ENCODE assay signal across 8 cellular contexts in the genomic region with DNA sequence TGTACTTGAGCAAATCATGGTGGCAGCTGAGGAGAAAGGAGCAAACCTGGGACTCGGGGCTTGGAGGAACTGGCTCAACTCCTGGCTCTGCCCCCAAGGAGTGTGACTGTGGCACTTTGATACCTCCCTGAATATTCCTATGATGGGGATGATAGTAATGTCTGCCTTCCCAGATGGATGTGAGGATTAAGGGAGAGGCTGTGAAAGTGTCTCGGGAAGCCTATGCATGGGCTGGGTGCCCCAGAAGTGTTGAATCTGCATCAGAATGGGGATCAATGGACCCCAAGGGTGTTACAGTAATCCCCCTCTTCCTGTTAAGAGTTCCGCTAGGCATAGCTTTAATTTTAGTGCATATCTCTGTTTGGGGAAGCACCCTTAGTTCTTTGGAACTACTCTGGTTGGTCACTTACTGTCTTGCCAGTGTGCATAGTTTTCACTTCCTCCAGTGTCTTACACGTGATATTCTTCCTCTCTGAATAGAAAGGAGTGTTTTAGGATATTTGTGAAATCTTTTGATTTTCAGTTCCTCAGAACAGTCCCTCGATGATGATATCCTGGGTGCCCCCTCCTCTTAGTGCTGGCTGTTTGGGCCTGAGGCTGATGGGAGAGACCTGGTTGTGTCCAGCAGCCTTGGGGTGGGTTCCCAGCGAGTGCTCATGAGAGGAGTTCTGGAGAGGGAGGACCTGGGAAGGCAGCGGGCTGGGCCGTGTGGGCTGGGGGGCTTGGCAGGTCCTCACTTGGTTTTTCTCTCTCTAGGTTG.
DNase-seq lines count a peak whose midpoint lies in the region; ATAC-seq, FAIRE-seq and TF ChIP-seq lines count a peak whose summit lies in the region.

No MANE protein-coding gene starts in this region.

- H3K9me3 Mint-ChIP-seq in activated CD8-positive, alpha-beta T cell treated with anti-CD3 and anti-CD28 coated beads for 36 hours = no peaks in the 10 kb centered on the region

- TF ChIP-seq CTCF in activated CD8-positive, alpha-beta T cell treated with anti-CD3 and anti-CD28 coated beads for 36 hours (IDR thresholded peaks at IDR 0.05) = no peak

- H3K4me2 ChIP-seq in neuronal stem cell (ENCODE audit: insufficient read depth, low read length, poor library complexity, severe bottlenecking) = no peak overlapping the region

- no peak overlapping the region for H2BK120ac ChIP-seq in neuronal stem cell (ENCODE audit: low read depth, low read length)

- H3K4me1 Mint-ChIP-seq in activated CD8-positive, alpha-beta T cell treated with anti-CD3 and anti-CD28 coated beads for 36 hours (ENCODE audit: low read depth) = peaks cover 5% of the 10 kb centered on the region

- H4K8ac ChIP-seq in neuronal stem cell (ENCODE audit: low read depth, low read length) = no peak overlapping the region

- H4K91ac ChIP-seq in neuronal stem cell (ENCODE audit: low read depth, low read length, poor library complexity) = no peak overlapping the region

- no peak overlapping the region for H3K18ac ChIP-seq in neuronal stem cell (ENCODE audit: low read length)

- no peak overlapping the region for H2AFZ ChIP-seq in neuronal stem cell (ENCODE audit: low read length)

- H2BK12ac ChIP-seq in neuronal stem cell (ENCODE audit: low read length) = no peak overlapping the region

- H3K27ac ChIP-seq in neuronal stem cell (replicated peaks; ENCODE audit: low read length) = no peak overlapping the region

- H3K9ac ChIP-seq in neuronal stem cell (ENCODE audit: low read depth, low read length, poor library complexity) = no peak overlapping the region

- no CpG with 5 or more reads among the region's 8 CpGs for WGBS in neuronal stem cell (ENCODE audit: extremely low coverage in 2 of 2, insufficient read length in 2 of 2, insufficient replicate concordance in 1 of 2), 2 donors

- DNase-seq in GM12892 (ENCODE audit: insufficient read length) (peak; percentile 50), left ventricle myocardium superior (no peak), NCI-H1092 treated with DMSO at 0.1 percent for 48 hours (lab: John Stamatoyannopoulos, UW) (no peak), NCI-H2081 (lab: John Stamatoyannopoulos, UW) (no peak), neuronal stem cell (ENCODE audit: low spot score) (no peak)
- DNase-seq in activated CD8-positive, alpha-beta T cell treated with anti-CD3 and anti-CD28 coated beads for 36 hours = no peak

- H3K4ac ChIP-seq in neuronal stem cell (ENCODE audit: low read length) = no peak overlapping the region

- no peak for TF ChIP-seq POLR2A in GM12892 (IDR thresholded peaks at IDR 0.05; ENCODE audit: low read depth, low read length)

- H3K14ac ChIP-seq in neuronal stem cell (ENCODE audit: low read length) = no peak overlapping the region

- no peaks in the 10 kb centered on the region for H3K27me3 Mint-ChIP-seq in activated CD8-positive, alpha-beta T cell treated with anti-CD3 and anti-CD28 coated beads for 36 hours

- intact Hi-C loops in left ventricle myocardium superior (cut with micrococcal nuclease) = no loop called here
- intact Hi-C loops in activated CD8-positive, alpha-beta T cell treated with anti-CD3 and anti-CD28 coated beads for 36 hours (cut with micrococcal nuclease) = no loop called here

- H3K36me3 ChIP-seq in neuronal stem cell (replicated peaks in 1 of 2; ENCODE audit: control insufficient read depth in 2 of 2, insufficient read depth in 2 of 2, low read length in 2 of 2) = no peaks in the 10 kb centered on the region

- ATAC-seq in GM21381 (IDR thresholded peaks at IDR 0.05; ENCODE audit: unreplicated experiment) (peak; percentile 82), HG03378 (IDR thresholded peaks at IDR 0.05; ENCODE audit: unreplicated experiment) (peak; percentile 86), left ventricle myocardium superior (peak; percentile 27)
- no peak for ATAC-seq in activated CD8-positive, alpha-beta T cell treated with anti-CD3 and anti-CD28 coated beads for 36 hours

- no peak overlapping the region for H2BK5ac ChIP-seq in neuronal stem cell (ENCODE audit: low read length)

- CTCF ChIA-PET in activated CD8-positive, alpha-beta T cell treated with anti-CD3 and anti-CD28 coated beads for 36 hours (lab: Charles Lee) = no interaction called here

- no peak for FAIRE-seq in GM12892 (lab: Jason Lieb, UNC)

- POLR2A ChIA-PET in activated CD8-positive, alpha-beta T cell treated with anti-CD3 and anti-CD28 coated beads for 36 hours (lab: Charles Lee) = no interaction called here

- H3K27ac Mint-ChIP-seq in activated CD8-positive, alpha-beta T cell treated with anti-CD3 and anti-CD28 coated beads for 36 hours = no peak overlapping the region

- no peak overlapping the region for H2AK5ac ChIP-seq in neuronal stem cell (ENCODE audit: low read depth, low read length)

- H3K4me3 ChIP-seq in neuronal stem cell (ENCODE audit: low read length in 2 of 2) = no peak overlapping the region

- H3K4me3 Mint-ChIP-seq in activated CD8-positive, alpha-beta T cell treated with anti-CD3 and anti-CD28 coated beads for 36 hours = no peak overlapping the region

- H3K36me3 Mint-ChIP-seq in activated CD8-positive, alpha-beta T cell treated with anti-CD3 and anti-CD28 coated beads for 36 hours (ENCODE audit: low read depth) = no peaks in the 10 kb centered on the region

- H3K79me1 ChIP-seq in neuronal stem cell (ENCODE audit: low read depth, low read length) = no peaks in the 10 kb centered on the region

- H3K23ac ChIP-seq in neuronal stem cell (ENCODE audit: low read depth, low read length, poor library complexity) = no peak overlapping the region

- H3K4me1 ChIP-seq in neuronal stem cell (ENCODE audit: control insufficient read depth in 2 of 2, insufficient read depth in 1 of 2, low read depth in 1 of 2, low read length in 2 of 2) = peaks cover 0 to 5% of the 10 kb centered on the region in 2 donors

- H2BK15ac ChIP-seq in neuronal stem cell (ENCODE audit: low read length) = no peak overlapping the region

- no peaks in the 10 kb centered on the region for H3K27me3 ChIP-seq in neuronal stem cell (ENCODE audit: control insufficient read depth in 3 of 3, insufficient read depth in 3 of 3, low read depth in 1 of 3, low read length in 3 of 3)

- H3K9me3 ChIP-seq in neuronal stem cell (replicated peaks in 1 of 2; ENCODE audit: control insufficient read depth in 2 of 2, insufficient read depth in 1 of 2, low read depth in 1 of 2, low read length in 2 of 2) = no peaks in the 10 kb centered on the region
